In genomic region chr1:119966020-119966419, GRCh38 we compare ENCODE assay signal across 14 cellular contexts.
DNase-seq lines count a peak whose midpoint lies in the region; ATAC-seq and TF ChIP-seq lines count a peak whose summit lies in the region.
"Had no signal": no experiment of that assay in that cellular context is flagged by ENCODE, and none has a peak within 500 bp of the region (broad histone marks: within the 10 kb centered on the region; RNA-seq: fewer than 3 reads in every experiment).

No MANE protein-coding gene starts in this region.

- no peak overlapping the region for H4K91ac ChIP-seq in IMR-90 (ENCODE audit: insufficient read depth, low read depth, low read length)

- no peak overlapping the region for H3K4me3 Mint-ChIP-seq in activated CD8-positive, alpha-beta memory T cell treated with anti-CD3 and anti-CD28 coated beads, Interleukin-2, amount 10 ng/mL, durations not matched to agents 7 days and 5 days
- no peak overlapping the region for H3K4me3 Mint-ChIP-seq in activated T-helper 1 cell treated with anti-CD3 and anti-CD28 coated beads, Interleukin-12 subunit alpha, Interleukin-12 subunit beta, Interleukin-2, Interleukin-4 antibody, amounts not matched to agents 30 ng/mL and 10 ng/mL and 1 ng/mL, durations not matched to agents 14 hours and 24 hours and 36 hours
- H3K4me3 Mint-ChIP-seq in glutamatergic neuron (ENCODE audit: unreplicated experiment), result no peak overlapping the region
- H3K4me3 Mint-ChIP-seq: activated naive CD4-positive, alpha-beta T cell treated with anti-CD3 and anti-CD28 coated beads for 36 hours; endodermal cell had no signal

- peak overlapping the region; percentile 27; the same call in 1 of the 2 replicates for H3K4me2 ChIP-seq in IMR-90 (ENCODE audit: low read depth, low read length)

- H3K4me1 ChIP-seq in IMR-90 (ENCODE audit: control insufficient read depth, insufficient read depth, low read length) (peaks cover 16% of the 10 kb centered on the region), left ventricle myocardium inferior (peaks cover 53% of the 10 kb centered on the region), thoracic aorta (ENCODE audit: control insufficient read depth in 1 of 2, low read depth in 2 of 2) (peaks cover 43 to 77% of the 10 kb centered on the region in 2 donors)

- BruUV-seq in IMR-90 (replicated peaks; lab: Mats Ljungman, UMichigan), result no TSS peak

- ATAC-seq in IMR-90 (ENCODE audit: low read depth) (peak; percentile 69), thoracic aorta (ENCODE audit: insufficient number of reproducible peaks, low FRiP score, low read depth) (no peak)
- no peak for ATAC-seq in activated CD8-positive, alpha-beta memory T cell treated with anti-CD3 and anti-CD28 coated beads, Interleukin-2, amount 10 ng/mL, durations not matched to agents 7 days and 5 days

- dilution Hi-C loops in IMR-90 (cut with HindIII; ENCODE audit: low sequenced_read_pairs, unreplicated experiment), result no loop called here

- peak overlapping the region; percentile 8 for H2BK5ac ChIP-seq in IMR-90 (ENCODE audit: low read depth, low read length, poor library complexity, severe bottlenecking)

- peak; percentile 90 for DNase-seq in IMR-90
- DNase-seq in brain microvascular endothelial cell, result peak; percentile 39
- DNase-seq in left ventricle myocardium inferior, result no peak
- DNase-seq in thoracic aorta (ENCODE audit: low spot score), result no peak
- DNase-seq in activated CD8-positive, alpha-beta memory T cell treated with anti-CD3 and anti-CD28 coated beads, Interleukin-2, amount 10 ng/mL, durations not matched to agents 7 days and 5 days, result no peak
- no peak for DNase-seq in activated T-helper 1 cell treated with anti-CD3 and anti-CD28 coated beads, Interleukin-12 subunit alpha, Interleukin-12 subunit beta, Interleukin-2, Interleukin-4 antibody, amounts not matched to agents 30 ng/mL and 10 ng/mL and 1 ng/mL, durations not matched to agents 14 hours and 24 hours and 36 hours (ENCODE audit: low spot score)
- no peak for DNase-seq in glutamatergic neuron
- DNase-seq: activated CD4-positive, alpha-beta T cell treated with anti-CD3 and anti-CD28 coated beads for 48 hours; activated naive CD4-positive, alpha-beta T cell treated with anti-CD3 and anti-CD28 coated beads for 36 hours; caudate nucleus; endodermal cell; NCI-H1694; NCI-H446 treated with DMSO at 0.1 percent for 48 hours; SIG-M5 had no signal

- CTCF ChIA-PET in IMR-90 (lab: Yijun Ruan, JAX), result no interaction called here
- CTCF ChIA-PET in activated CD8-positive, alpha-beta memory T cell treated with anti-CD3 and anti-CD28 coated beads, Interleukin-2, amount 10 ng/mL, durations not matched to agents 7 days and 5 days (lab: Charles Lee), result interaction anchor here (1.0 kb wide), 1 partner anchor 18 kb away, joined by 4 read pairs; no protein-coding TSS in a partner anchor

- H3K56ac ChIP-seq in IMR-90 (ENCODE audit: extremely low read depth, insufficient read depth, low read length), result no peak overlapping the region

- WGBS in IMR-90 (ENCODE audit: extremely low coverage in 2 of 2, insufficient read length in 1 of 2), 2 experiments, result no CpG with 5 or more reads among the region's 4 CpGs

- H3K14ac ChIP-seq in IMR-90 (replicated peaks; ENCODE audit: low read depth, low read length), result no peak overlapping the region

- intact Hi-C loops in IMR-90 (cut with micrococcal nuclease) (no loop called here), left ventricle myocardium inferior (cut with micrococcal nuclease) (no loop called here)
- intact Hi-C loops in activated T-helper 1 cell treated with anti-CD3 and anti-CD28 coated beads, Interleukin-12 subunit alpha, Interleukin-12 subunit beta, Interleukin-2, Interleukin-4 antibody, amounts not matched to agents 30 ng/mL and 10 ng/mL and 1 ng/mL, durations not matched to agents 14 hours and 24 hours and 36 hours (cut with micrococcal nuclease), result loop anchor here (5.0 kb wide), 2 partner anchors 74 to 159 kb away; no protein-coding TSS in a partner anchor

- H3K27me3 ChIP-seq in IMR-90 (ENCODE audit: control insufficient read depth, insufficient read depth, low read length), result no peaks in the 10 kb centered on the region
- no peaks in the 10 kb centered on the region for H3K27me3 ChIP-seq in brain microvascular endothelial cell (replicated peaks)
- no peaks in the 10 kb centered on the region for H3K27me3 ChIP-seq in left ventricle myocardium inferior (ENCODE audit: low read depth)
- no peaks in the 10 kb centered on the region for H3K27me3 ChIP-seq in thoracic aorta (replicated peaks; ENCODE audit: insufficient read depth)

- H3K18ac ChIP-seq in IMR-90 (ENCODE audit: low read depth, low read length), result no peak overlapping the region

- H3K9me1 ChIP-seq in IMR-90 (ENCODE audit: insufficient read depth, low read length), result peaks cover 31% of the 10 kb centered on the region

- no peak overlapping the region for H3K23ac ChIP-seq in IMR-90 (ENCODE audit: low read depth, low read length)

- H3K27ac Mint-ChIP-seq in activated CD8-positive, alpha-beta memory T cell treated with anti-CD3 and anti-CD28 coated beads, Interleukin-2, amount 10 ng/mL, durations not matched to agents 7 days and 5 days, result no peak overlapping the region
- H3K27ac Mint-ChIP-seq in activated T-helper 1 cell treated with anti-CD3 and anti-CD28 coated beads, Interleukin-12 subunit alpha, Interleukin-12 subunit beta, Interleukin-2, Interleukin-4 antibody, amounts not matched to agents 30 ng/mL and 10 ng/mL and 1 ng/mL, durations not matched to agents 14 hours and 24 hours and 36 hours, result no peak overlapping the region
- no peak overlapping the region for H3K27ac Mint-ChIP-seq in glutamatergic neuron (ENCODE audit: unreplicated experiment)
- H3K27ac Mint-ChIP-seq: activated naive CD4-positive, alpha-beta T cell treated with anti-CD3 and anti-CD28 coated beads for 36 hours; endodermal cell had no signal

- no peak overlapping the region for H2AK9ac ChIP-seq in IMR-90 (replicated peaks; ENCODE audit: low read depth, low read length, poor library complexity)

- no peak overlapping the region for H3K4ac ChIP-seq in IMR-90 (ENCODE audit: low read depth, low read length)

- no peak for TF ChIP-seq CTCF in IMR-90 (conservative IDR thresholded peaks at IDR 0.05; ENCODE audit: low read depth, low read length)
- no peak for TF ChIP-seq CTCF in brain microvascular endothelial cell (IDR thresholded peaks at IDR 0.05; ENCODE audit: low read depth, low read length, missing control alignments)
- no peak for TF ChIP-seq CTCF in left ventricle myocardium inferior (IDR thresholded peaks at IDR 0.05; ENCODE audit: borderline replicate concordance)
- TF ChIP-seq CTCF in thoracic aorta (IDR thresholded peaks at IDR 0.05), result no peak
- no peak for TF ChIP-seq CTCF in glutamatergic neuron (IDR thresholded peaks at IDR 0.05; ENCODE audit: partially characterized antibody, unreplicated experiment)

- no peak overlapping the region; the same call in 1 of the 2 replicates for H2AK5ac ChIP-seq in IMR-90 (ENCODE audit: low read depth, low read length)

- H3K79me1 ChIP-seq in IMR-90 (ENCODE audit: low read depth in 1 of 2, low read length in 2 of 2), result peaks cover 28 to 54% of the 10 kb centered on the region in 2 experiments

- no peak for TF ChIP-seq RAD21 in IMR-90 (IDR thresholded peaks at IDR 0.05; ENCODE audit: low read length)

- no peak overlapping the region for H4K8ac ChIP-seq in IMR-90 (ENCODE audit: low read depth in 2 of 2, low read length in 2 of 2)

- no peaks in the 10 kb centered on the region for H3K9me3 Mint-ChIP-seq in activated CD8-positive, alpha-beta memory T cell treated with anti-CD3 and anti-CD28 coated beads, Interleukin-2, amount 10 ng/mL, durations not matched to agents 7 days and 5 days (ENCODE audit: low read depth)
- no peaks in the 10 kb centered on the region for H3K9me3 Mint-ChIP-seq in activated T-helper 1 cell treated with anti-CD3 and anti-CD28 coated beads, Interleukin-12 subunit alpha, Interleukin-12 subunit beta, Interleukin-2, Interleukin-4 antibody, amounts not matched to agents 30 ng/mL and 10 ng/mL and 1 ng/mL, durations not matched to agents 14 hours and 24 hours and 36 hours
- no peaks in the 10 kb centered on the region for H3K9me3 Mint-ChIP-seq in glutamatergic neuron (ENCODE audit: unreplicated experiment)
- H3K9me3 Mint-ChIP-seq: activated naive CD4-positive, alpha-beta T cell treated with anti-CD3 and anti-CD28 coated beads for 36 hours; endodermal cell had no signal

- H4K5ac ChIP-seq in IMR-90 (ENCODE audit: low read depth, low read length), result no peak overlapping the region

- H3K36me3 ChIP-seq in IMR-90 (ENCODE audit: control insufficient read depth, insufficient read depth, low read length), result peaks cover 30% of the 10 kb centered on the region
- peaks cover 80% of the 10 kb centered on the region for H3K36me3 ChIP-seq in brain microvascular endothelial cell (replicated peaks)
- H3K36me3 ChIP-seq in left ventricle myocardium inferior, result peaks cover 34% of the 10 kb centered on the region
- peaks cover 36% of the 10 kb centered on the region for H3K36me3 ChIP-seq in thoracic aorta

- H3K9me3 ChIP-seq in IMR-90 (ENCODE audit: control insufficient read depth, insufficient read depth, low read length) (no peaks in the 10 kb centered on the region), left ventricle myocardium inferior (replicated peaks) (no peaks in the 10 kb centered on the region), thoracic aorta (no peaks in the 10 kb centered on the region)

- peaks cover 20% of the 10 kb centered on the region for H4K20me1 ChIP-seq in IMR-90 (ENCODE audit: insufficient read depth, low read length)

- H3K27me3 Mint-ChIP-seq in activated CD8-positive, alpha-beta memory T cell treated with anti-CD3 and anti-CD28 coated beads, Interleukin-2, amount 10 ng/mL, durations not matched to agents 7 days and 5 days, result no peaks in the 10 kb centered on the region
- no peaks in the 10 kb centered on the region for H3K27me3 Mint-ChIP-seq in activated T-helper 1 cell treated with anti-CD3 and anti-CD28 coated beads, Interleukin-12 subunit alpha, Interleukin-12 subunit beta, Interleukin-2, Interleukin-4 antibody, amounts not matched to agents 30 ng/mL and 10 ng/mL and 1 ng/mL, durations not matched to agents 14 hours and 24 hours and 36 hours (ENCODE audit: insufficient read depth)
- no peaks in the 10 kb centered on the region for H3K27me3 Mint-ChIP-seq in glutamatergic neuron (ENCODE audit: unreplicated experiment)

- no peak overlapping the region for H3K27ac ChIP-seq in IMR-90 (ENCODE audit: insufficient read depth, low read length)
- peak overlapping the region; percentile 16 for H3K27ac ChIP-seq in brain microvascular endothelial cell
- peak overlapping the region; percentile 69 for H3K27ac ChIP-seq in left ventricle myocardium inferior (replicated peaks)
- peak overlapping the region; percentile 50 to 65 for H3K27ac ChIP-seq in thoracic aorta

- peaks cover 34% of the 10 kb centered on the region for H3K36me3 Mint-ChIP-seq in activated CD8-positive, alpha-beta memory T cell treated with anti-CD3 and anti-CD28 coated beads, Interleukin-2, amount 10 ng/mL, durations not matched to agents 7 days and 5 days
- peaks cover 53% of the 10 kb centered on the region for H3K36me3 Mint-ChIP-seq in activated T-helper 1 cell treated with anti-CD3 and anti-CD28 coated beads, Interleukin-12 subunit alpha, Interleukin-12 subunit beta, Interleukin-2, Interleukin-4 antibody, amounts not matched to agents 30 ng/mL and 10 ng/mL and 1 ng/mL, durations not matched to agents 14 hours and 24 hours and 36 hours (ENCODE audit: low read depth)
- H3K36me3 Mint-ChIP-seq in glutamatergic neuron (ENCODE audit: unreplicated experiment), result no peaks in the 10 kb centered on the region

- in situ Hi-C loops in IMR-90 (cut with MboI; ENCODE audit: low sequenced_read_pairs), result no loop called here
- in situ Hi-C loops in brain microvascular endothelial cell (cut with HindIII; ENCODE audit: low pct_ligation_motif_present, low sequenced_read_pairs), result no loop called here

- H2AFZ ChIP-seq in IMR-90 (replicated peaks; ENCODE audit: low read length, poor library complexity), result no peak overlapping the region

- no peak overlapping the region for H3K9ac ChIP-seq in IMR-90 (ENCODE audit: low read depth, low read length)

- no peak for TF ChIP-seq POLR2A in IMR-90 (IDR thresholded peaks at IDR 0.05; ENCODE audit: low read depth, low read length)

- no peak overlapping the region for H2BK120ac ChIP-seq in IMR-90 (ENCODE audit: low read depth, low read length)

- H3K4me1 Mint-ChIP-seq in activated CD8-positive, alpha-beta memory T cell treated with anti-CD3 and anti-CD28 coated beads, Interleukin-2, amount 10 ng/mL, durations not matched to agents 7 days and 5 days, result peaks cover 11% of the 10 kb centered on the region
- H3K4me1 Mint-ChIP-seq in activated T-helper 1 cell treated with anti-CD3 and anti-CD28 coated beads, Interleukin-12 subunit alpha, Interleukin-12 subunit beta, Interleukin-2, Interleukin-4 antibody, amounts not matched to agents 30 ng/mL and 10 ng/mL and 1 ng/mL, durations not matched to agents 14 hours and 24 hours and 36 hours (ENCODE audit: low read depth), result peaks cover 7% of the 10 kb centered on the region
- peaks cover 5% of the 10 kb centered on the region for H3K4me1 Mint-ChIP-seq in glutamatergic neuron (ENCODE audit: low read depth, unreplicated experiment)
- H3K4me1 Mint-ChIP-seq: endodermal cell had no signal

- POLR2A ChIA-PET in IMR-90 (lab: Charles Lee; ENCODE audit: unreplicated experiment), result no interaction called here

- H3K4me3 ChIP-seq in IMR-90 (ENCODE audit: insufficient read depth, low read depth, low read length) (no peak overlapping the region), brain microvascular endothelial cell (ENCODE audit: low read depth, low read length) (no peak overlapping the region), left ventricle myocardium inferior (no peak overlapping the region), thoracic aorta (no peak overlapping the region)

- H2BK20ac ChIP-seq in IMR-90 (ENCODE audit: low read depth, low read length), result no peak overlapping the region

- no peak overlapping the region for H2BK15ac ChIP-seq in IMR-90 (ENCODE audit: low read depth, low read length)

Comparison
In these comparisons a context has a peak if more than half of its experiments do, and no peak if none do; other contexts are left out.
1. DNase-seq: peak in IMR-90 (single experiment) and brain microvascular endothelial cell (single experiment); none in left ventricle myocardium inferior (single experiment), thoracic aorta (single experiment), activated CD8-positive, alpha-beta memory T cell treated with anti-CD3 and anti-CD28 coated beads, Interleukin-2, amount 10 ng/mL, durations not matched to agents 7 days and 5 days (single experiment), activated T-helper 1 cell treated with anti-CD3 and anti-CD28 coated beads, Interleukin-12 subunit alpha, Interleukin-12 subunit beta, Interleukin-2, Interleukin-4 antibody, amounts not matched to agents 30 ng/mL and 10 ng/mL and 1 ng/mL, durations not matched to agents 14 hours and 24 hours and 36 hours (single experiment) and glutamatergic neuron (single experiment).